Comparison of ENCODE assay signal across 8 cellular contexts in genomic region chr6:124961784-124962611, GRCh38. TPM values are rescaled to one million over a fixed set of nuclear protein-coding genes. Genes with fewer than 3 reads are reported as not detected.
DNase-seq lines count a peak whose midpoint lies in the region; ATAC-seq and TF ChIP-seq lines count a peak whose summit lies in the region.

Gene RNF217, plus strand, starts transcription at chr6:124962437. Its CDS starts 108 bp downstream, at chr6:124962545.

- peaks cover 53% of the 10 kb centered on the region for H3K27me3 Mint-ChIP-seq in activated CD4-positive, alpha-beta memory T cell treated with anti-CD3 and anti-CD28 coated beads, Interleukin-2, amount 10 ng/mL, durations not matched to agents 7 days and 5 days

- no peak within 1 kb of the TSS for H3K4me3 ChIP-seq in KMS-11 (IDR thresholded peaks at IDR 0.05; ENCODE audit: insufficient read depth, low read depth, low read length)
- H3K4me3 ChIP-seq in muscle layer of colon (ENCODE audit: low read depth in 1 of 2, low read length in 2 of 2) = peak within 1 kb of the TSS; percentile 76 to 96
- peak within 1 kb of the TSS; percentile 84 for H3K4me3 ChIP-seq in upper lobe of right lung

- DNase-seq in NCI-H345 (lab: John Stamatoyannopoulos, UW) (peak; percentile 64), NCI-H345 treated with DMSO at 0.1 percent for 48 hours (lab: John Stamatoyannopoulos, UW; ENCODE audit: unreplicated experiment) (no peak), fibroblast of peridontal ligament (ENCODE audit: extremely low read depth) (peak; percentile 75), upper lobe of right lung (peak; percentile 88)
- DNase-seq in activated CD4-positive, alpha-beta memory T cell treated with anti-CD3 and anti-CD28 coated beads, Interleukin-2, amount 10 ng/mL, durations not matched to agents 7 days and 5 days = no peak

- H3K27me3 ChIP-seq in KMS-11 (ENCODE audit: insufficient read depth, low read depth) (no peaks in the 10 kb centered on the region), muscle layer of colon (ENCODE audit: control insufficient read depth in 1 of 2, insufficient read depth in 2 of 2, low read length in 2 of 2) (no peaks in the 10 kb centered on the region), upper lobe of right lung (no peaks in the 10 kb centered on the region)

- no peaks in the 10 kb centered on the region for H3K79me2 ChIP-seq in KMS-11 (ENCODE audit: insufficient read depth, low read depth)

- ATAC-seq in upper lobe of right lung (peak; percentile 83), GM21423 (IDR thresholded peaks at IDR 0.05; ENCODE audit: unreplicated experiment) (no peak)

- POLR2A ChIA-PET in activated CD4-positive, alpha-beta memory T cell treated with anti-CD3 and anti-CD28 coated beads, Interleukin-2, amount 10 ng/mL, durations not matched to agents 7 days and 5 days (lab: Charles Lee) = no interaction called here

- H3K9me3 Mint-ChIP-seq in activated CD4-positive, alpha-beta memory T cell treated with anti-CD3 and anti-CD28 coated beads, Interleukin-2, amount 10 ng/mL, durations not matched to agents 7 days and 5 days = no peaks in the 10 kb centered on the region

- H3K4me1 Mint-ChIP-seq in activated CD4-positive, alpha-beta memory T cell treated with anti-CD3 and anti-CD28 coated beads, Interleukin-2, amount 10 ng/mL, durations not matched to agents 7 days and 5 days = peaks cover 20% of the 10 kb centered on the region

- CTCF ChIA-PET in activated CD4-positive, alpha-beta memory T cell treated with anti-CD3 and anti-CD28 coated beads, Interleukin-2, amount 10 ng/mL, durations not matched to agents 7 days and 5 days (lab: Charles Lee) = no interaction called here

- H3K9me3 ChIP-seq in muscle layer of colon (ENCODE audit: low read length) = no peaks in the 10 kb centered on the region
- no peaks in the 10 kb centered on the region for H3K9me3 ChIP-seq in upper lobe of right lung

- H2AFZ ChIP-seq in KMS-11 (ENCODE audit: low read depth) = peak within 1 kb of the TSS; percentile 81

- peak within 1 kb of the TSS; percentile 56; the same call in 1 of the 2 replicates for H3K9ac ChIP-seq in KMS-11
- peak within 1 kb of the TSS; percentile 76 for H3K9ac ChIP-seq in muscle layer of colon (ENCODE audit: low read length)

- H3K4me1 ChIP-seq in KMS-11 (ENCODE audit: low read depth, poor library complexity, severe bottlenecking) (peaks cover 24% of the 10 kb centered on the region), muscle layer of colon (ENCODE audit: insufficient read depth, low read length) (peaks cover 42% of the 10 kb centered on the region), upper lobe of right lung (peaks cover 33% of the 10 kb centered on the region)

- intact Hi-C loops in upper lobe of right lung (cut with DNase I) = no loop called here

- no peak for TF ChIP-seq CTCF in KMS-11 (conservative IDR thresholded peaks at IDR 0.05; ENCODE audit: low read depth, low read length)
- TF ChIP-seq CTCF in upper lobe of right lung (IDR thresholded peaks at IDR 0.05) = peak; percentile 16

- H4K20me1 ChIP-seq in KMS-11 (ENCODE audit: insufficient read depth) = no peaks in the 10 kb centered on the region

- peak within 1 kb of the TSS; percentile 60; the same call in 1 of the 2 replicates for H3K4me2 ChIP-seq in KMS-11

- H3K36me3 Mint-ChIP-seq in activated CD4-positive, alpha-beta memory T cell treated with anti-CD3 and anti-CD28 coated beads, Interleukin-2, amount 10 ng/mL, durations not matched to agents 7 days and 5 days (ENCODE audit: low read depth) = peaks cover 6% of the 10 kb centered on the region

- H3K27ac Mint-ChIP-seq in activated CD4-positive, alpha-beta memory T cell treated with anti-CD3 and anti-CD28 coated beads, Interleukin-2, amount 10 ng/mL, durations not matched to agents 7 days and 5 days = no peak within 1 kb of the TSS

- peak within 1 kb of the TSS; percentile 72 for H3K4me3 Mint-ChIP-seq in activated CD4-positive, alpha-beta memory T cell treated with anti-CD3 and anti-CD28 coated beads, Interleukin-2, amount 10 ng/mL, durations not matched to agents 7 days and 5 days

- H3K36me3 ChIP-seq in KMS-11 (ENCODE audit: insufficient read depth) (no peaks in the 10 kb centered on the region), muscle layer of colon (ENCODE audit: insufficient read depth, low read length) (no peaks in the 10 kb centered on the region), upper lobe of right lung (no peaks in the 10 kb centered on the region)

- H3K27ac ChIP-seq in KMS-11 = no peak within 1 kb of the TSS
- peak within 1 kb of the TSS; percentile 98 for H3K27ac ChIP-seq in muscle layer of colon (ENCODE audit: low read depth, low read length)
- peak within 1 kb of the TSS; percentile 93 for H3K27ac ChIP-seq in upper lobe of right lung

RNA-seq across cellular contexts. Expression of gene RNF217, which starts in this region (rescaled TPM):
- 1 to 10 TPM; 1.1 to 2.0 TPM for total RNA-seq in activated CD4-positive, alpha-beta memory T cell treated with anti-CD3 and anti-CD28 coated beads, Interleukin-2, amount 10 ng/mL, durations not matched to agents 7 days and 5 days
- 29.2 TPM for total RNA-seq in upper lobe of right lung

Comparison
In these comparisons a context has a peak if more than half of its experiments do, and no peak if none do; other contexts are left out.
1. RNA of gene RNF217 (total RNA-seq): 29.2 TPM in upper lobe of right lung (single experiment); 1.1 to 2.0 TPM in activated CD4-positive, alpha-beta memory T cell treated with anti-CD3 and anti-CD28 coated beads, Interleukin-2, amount 10 ng/mL, durations not matched to agents 7 days and 5 days; every median in the first group is over 10 times any median in the second.
2. DNase-seq: peak in NCI-H345 (single experiment), fibroblast of peridontal ligament (single experiment) and upper lobe of right lung (single experiment); none in NCI-H345 treated with DMSO at 0.1 percent for 48 hours (single experiment) and activated CD4-positive, alpha-beta memory T cell treated with anti-CD3 and anti-CD28 coated beads, Interleukin-2, amount 10 ng/mL, durations not matched to agents 7 days and 5 days (single experiment).